1 cellular context compared by ENCODE assay signal in the genomic region with DNA sequence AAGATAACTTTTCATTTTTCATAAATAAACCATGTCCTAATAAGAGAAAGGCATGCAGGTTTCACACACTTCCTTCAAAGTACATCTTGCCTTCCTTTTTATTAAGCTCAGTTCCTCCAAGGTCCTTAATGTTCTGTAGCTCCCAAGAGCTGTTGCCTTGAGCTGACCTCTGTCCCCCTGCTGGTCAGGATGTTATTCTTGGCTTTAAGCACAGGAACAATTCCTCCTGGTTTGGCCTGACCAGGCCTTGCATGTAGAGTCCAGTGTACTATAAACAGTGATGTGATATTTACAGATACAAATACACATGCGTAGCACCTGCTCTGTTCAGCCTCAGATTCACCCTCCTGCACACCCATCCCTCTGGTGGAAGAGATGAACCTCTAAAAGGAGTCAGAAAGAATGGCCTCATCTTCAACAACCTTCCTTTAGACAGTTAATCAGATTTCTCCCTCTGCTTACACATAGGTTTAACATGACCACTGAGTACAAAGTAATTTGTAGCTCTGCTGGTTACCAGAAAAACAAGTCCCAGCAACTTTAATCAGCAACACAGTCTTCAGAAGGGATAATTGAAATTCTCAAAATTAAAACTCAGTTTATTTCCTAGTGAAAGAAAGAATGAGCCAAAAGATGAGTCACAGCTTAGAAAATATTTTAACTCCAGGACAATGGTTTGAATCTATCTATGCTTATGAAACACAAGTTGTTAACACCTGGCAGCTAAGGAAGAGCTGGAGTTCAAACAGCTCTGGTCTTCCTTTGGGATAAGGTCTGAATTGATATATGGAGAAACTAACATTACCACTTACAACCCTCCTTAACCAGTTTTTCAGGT.
TF ChIP-seq lines count a peak whose summit lies in the region.

No MANE protein-coding gene starts in this region.

TF ChIP-seq in K562, 482 proteins besides CTCF, POLR2A, EP300 and RAD21 (continued from another document):
- TF ChIP-seq CTCFL (IDR thresholded peaks at IDR 0.05; ENCODE audit: borderline replicate concordance, insufficient read depth, low read depth, low read length, poor library complexity, severe bottlenecking): peak; percentile 31
